Comparison of ENCODE assay signal across 10 cellular contexts in genomic region chr12:121663610-121663929, GRCh38. TPM values are rescaled to one million over a fixed set of nuclear protein-coding genes. Genes with fewer than 3 reads are reported as not detected.
DNase-seq lines count a peak whose midpoint lies in the region; ATAC-seq and TF ChIP-seq lines count a peak whose summit lies in the region.
"Had no signal": no experiment of that assay in that cellular context is flagged by ENCODE, and none has a peak within 500 bp of the region (broad histone marks: within the 10 kb centered on the region; RNA-seq: fewer than 3 reads in every experiment).

No MANE protein-coding gene starts in this region.

- no peaks in the 10 kb centered on the region for H3K9me3 ChIP-seq in CD4-positive, alpha-beta T cell (ENCODE audit: control insufficient read depth, low read length)
- no peaks in the 10 kb centered on the region for H3K9me3 ChIP-seq in HCT116 (ENCODE audit: control insufficient read depth in 1 of 2, insufficient read depth in 1 of 2, low read depth in 1 of 2, low read length in 2 of 2)
- H3K9me3 ChIP-seq in mononuclear cell (ENCODE audit: low read depth, low read length), result no peaks in the 10 kb centered on the region
- H3K9me3 ChIP-seq: body of pancreas had no signal

- no peak for ATAC-seq in CD4-positive, alpha-beta T cell (ENCODE audit: poor library complexity)
- ATAC-seq in HCT116 (no peak), GM21528 (IDR thresholded peaks at IDR 0.05; ENCODE audit: low FRiP score, unreplicated experiment) (no peak)

- no peaks in the 10 kb centered on the region for H3K27me3 ChIP-seq in CD4-positive, alpha-beta T cell (ENCODE audit: control insufficient read depth, insufficient read depth, low read length)
- H3K27me3 ChIP-seq in HCT116 (ENCODE audit: insufficient read depth, low read length) (no peaks in the 10 kb centered on the region), mononuclear cell (ENCODE audit: insufficient read depth, low read length) (no peaks in the 10 kb centered on the region)
- H3K27me3 ChIP-seq: body of pancreas had no signal

- H3K27me3 Mint-ChIP-seq in CD4-positive, alpha-beta T cell, result no peaks in the 10 kb centered on the region
- no peaks in the 10 kb centered on the region for H3K27me3 Mint-ChIP-seq in activated CD4-positive, alpha-beta memory T cell treated with anti-CD3 and anti-CD28 coated beads, Interleukin-2, amount 10 ng/mL, durations not matched to agents 7 days and 5 days

- no peaks in the 10 kb centered on the region for H3K36me3 ChIP-seq in HCT116 (ENCODE audit: control insufficient read depth in 1 of 2, insufficient read depth in 2 of 2, low read length in 2 of 2)

- no peaks in the 10 kb centered on the region for H3K9me3 Mint-ChIP-seq in CD4-positive, alpha-beta T cell
- no peaks in the 10 kb centered on the region for H3K9me3 Mint-ChIP-seq in activated CD4-positive, alpha-beta memory T cell treated with anti-CD3 and anti-CD28 coated beads, Interleukin-2, amount 10 ng/mL, durations not matched to agents 7 days and 5 days

- POLR2A ChIA-PET in CD4-positive, alpha-beta T cell (lab: Charles Lee), result no interaction called here
- POLR2A ChIA-PET in HCT116 (lab: Charles Lee), result interaction anchor here (1.0 to 1.5 kb wide), 3 partner anchors 9 to 111 kb away, joined by 3 to 6 read pairs (median 6); no protein-coding TSS in a partner anchor
- POLR2A ChIA-PET in activated CD4-positive, alpha-beta memory T cell treated with anti-CD3 and anti-CD28 coated beads, Interleukin-2, amount 10 ng/mL, durations not matched to agents 7 days and 5 days (lab: Charles Lee), result interaction anchor here (1.0 to 1.5 kb wide), 4 partner anchors 33 to 126 kb away, joined by 3 to 7 read pairs (median 3); no protein-coding TSS in a partner anchor

- H3K4me1 ChIP-seq in HCT116 (ENCODE audit: control insufficient read depth in 1 of 2, insufficient read depth in 2 of 2, low read length in 2 of 2) (peaks cover 3 to 18% of the 10 kb centered on the region in 2 experiments; a peak in 3 of 4 replicates), mononuclear cell (ENCODE audit: insufficient read depth, low read length) (peaks cover 89% of the 10 kb centered on the region)
- H3K4me1 ChIP-seq: body of pancreas had no signal

- TF ChIP-seq CTCF in CD4-positive, alpha-beta T cell (IDR thresholded peaks at IDR 0.05), result no peak
- no peak for TF ChIP-seq CTCF in HCT116 (IDR thresholded peaks at IDR 0.05 in 2 of 3, conservative IDR thresholded peaks at IDR 0.05 in 1 of 3; ENCODE audit: borderline replicate concordance in 1 of 3, insufficient read depth in 1 of 3, low read depth in 2 of 3, low read length in 2 of 3)

- H3K4me1 Mint-ChIP-seq in CD4-positive, alpha-beta T cell (ENCODE audit: low read depth), result peaks cover 80% of the 10 kb centered on the region
- peaks cover 82% of the 10 kb centered on the region for H3K4me1 Mint-ChIP-seq in activated CD4-positive, alpha-beta memory T cell treated with anti-CD3 and anti-CD28 coated beads, Interleukin-2, amount 10 ng/mL, durations not matched to agents 7 days and 5 days

- H3K27ac Mint-ChIP-seq in CD4-positive, alpha-beta T cell, result peak overlapping the region; percentile 94
- H3K27ac Mint-ChIP-seq in activated CD4-positive, alpha-beta memory T cell treated with anti-CD3 and anti-CD28 coated beads, Interleukin-2, amount 10 ng/mL, durations not matched to agents 7 days and 5 days, result peak overlapping the region; percentile 86

- no peaks in the 10 kb centered on the region for H4K20me1 ChIP-seq in HCT116 (ENCODE audit: insufficient read depth)

- peaks cover 11% of the 10 kb centered on the region for H3K36me3 Mint-ChIP-seq in CD4-positive, alpha-beta T cell (ENCODE audit: low read depth)
- peaks cover 18% of the 10 kb centered on the region for H3K36me3 Mint-ChIP-seq in activated CD4-positive, alpha-beta memory T cell treated with anti-CD3 and anti-CD28 coated beads, Interleukin-2, amount 10 ng/mL, durations not matched to agents 7 days and 5 days (ENCODE audit: low read depth)

- intact Hi-C loops in CD4-positive, alpha-beta T cell (cut with DNase I, micrococcal nuclease), result no loop called here
- intact Hi-C loops in HCT116 (cut with micrococcal nuclease), result loop anchor here (5.0 kb wide), 1 partner anchor 36 kb away; the partner anchor contains the start of gene ORAI1

- no peak for TF ChIP-seq RAD21 in HCT116 (IDR thresholded peaks at IDR 0.05; ENCODE audit: low read depth)

- H3K4me3 Mint-ChIP-seq in CD4-positive, alpha-beta T cell, result peak overlapping the region; percentile 42
- H3K4me3 Mint-ChIP-seq in activated CD4-positive, alpha-beta memory T cell treated with anti-CD3 and anti-CD28 coated beads, Interleukin-2, amount 10 ng/mL, durations not matched to agents 7 days and 5 days, result peak overlapping the region; percentile 89

- no peaks in the 10 kb centered on the region for H3K79me2 ChIP-seq in HCT116 (ENCODE audit: insufficient read depth, low read length)

- CTCF ChIA-PET in CD4-positive, alpha-beta T cell (lab: Charles Lee), result interaction anchor here (3.2 kb wide), 1 partner anchor 8 kb away, joined by 12 read pairs; no protein-coding TSS in a partner anchor
- CTCF ChIA-PET in HCT116 (lab: Charles Lee), result interaction anchor here (1.0 to 1.1 kb wide), 2 partner anchors 37 to 111 kb away, joined by 3 to 5 read pairs; partner anchors contain the start of gene ORAI1
- CTCF ChIA-PET in activated CD4-positive, alpha-beta memory T cell treated with anti-CD3 and anti-CD28 coated beads, Interleukin-2, amount 10 ng/mL, durations not matched to agents 7 days and 5 days (lab: Charles Lee), result interaction anchor here (1.1 kb wide), 1 partner anchor 131 kb away, joined by 3 read pairs; no protein-coding TSS in a partner anchor

- H3K4me3 ChIP-seq in HCT116 (replicated peaks in 1 of 2; ENCODE audit: low read depth in 1 of 2, low read length in 2 of 2) (0 out of 4 replicates have a peak overlapping the region, but pooled peaks of 1 of the 2 experiments have one; percentile 67), mononuclear cell (ENCODE audit: low read length) (peak overlapping the region; percentile 69)
- H3K4me3 ChIP-seq: body of pancreas had no signal

- RAD21 ChIA-PET in HCT116 (lab: Charles Lee; ENCODE audit: low non-redundant PET in 1 of 2, low total read pairs in 2 of 2, uncharacterized antibody in 2 of 2, unreplicated experiment in 2 of 2), result no interaction called here

- no peak overlapping the region for H2AFZ ChIP-seq in HCT116 (ENCODE audit: low read depth, low read length, poor library complexity, severe bottlenecking)

- no peaks in the 10 kb centered on the region for H3K9me2 ChIP-seq in HCT116 (ENCODE audit: insufficient read depth)

- no TSS peak for BruUV-seq in HCT116 (replicated peaks; lab: Mats Ljungman, UMichigan)

- no peak for DNase-seq in CD4-positive, alpha-beta T cell
- DNase-seq in HCT116 (ENCODE audit: low read depth, low spot score) (no peak), HuH-7 (ENCODE audit: low spot score) (no peak)
- no peak for DNase-seq in activated CD4-positive, alpha-beta memory T cell treated with anti-CD3 and anti-CD28 coated beads, Interleukin-2, amount 10 ng/mL, durations not matched to agents 7 days and 5 days
- no peak for DNase-seq in stimulated activated CD8-positive, alpha-beta memory T cell treated with anti-CD3 and anti-CD28 coated beads, Interleukin-4, amount 100 ng/mL, for 48 hours
- DNase-seq: NCI-H1417, retina had no signal

- H3K9ac ChIP-seq in HCT116 (ENCODE audit: low read length), result no peak overlapping the region

- no peak overlapping the region for H3K27ac ChIP-seq in CD4-positive, alpha-beta T cell (ENCODE audit: low read depth, low read length)
- peak overlapping the region; percentile 21; the same call in 1 of the 2 replicates for H3K27ac ChIP-seq in HCT116 (ENCODE audit: low read depth, low read length)

- no peak for TF ChIP-seq POLR2A in HCT116 (IDR thresholded peaks at IDR 0.05; ENCODE audit: borderline replicate concordance, extremely low read depth, insufficient read depth, insufficient read length)

- peak overlapping the region; percentile 78 for H3K4me2 ChIP-seq in HCT116 (ENCODE audit: low read length)

TF ChIP-seq in HCT116, 20 proteins besides CTCF, POLR2A, EP300 and RAD21:
- TF ChIP-seq CBX3 (IDR thresholded peaks at IDR 0.05; ENCODE audit: low read depth) (no peak), SRF (IDR thresholded peaks at IDR 0.05; ENCODE audit: low read depth) (no peak), TCF7L2 (IDR thresholded peaks at IDR 0.05; ENCODE audit: borderline replicate concordance, extremely low read depth, insufficient read depth, insufficient read length) (no peak), YY1 (IDR thresholded peaks at IDR 0.05; ENCODE audit: extremely low read depth, insufficient replicate concordance, low read depth, low read length) (no peak), EZH2 (IDR thresholded peaks at IDR 0.05) (no peak), ZNF274 (IDR thresholded peaks at IDR 0.05; ENCODE audit: low read depth, low read length) (no peak), POLR2AphosphoS5 (IDR thresholded peaks at IDR 0.05; ENCODE audit: low read depth, low read length) (no peak), EZH2phosphoT487 (IDR thresholded peaks at IDR 0.05; ENCODE audit: borderline replicate concordance) (no peak), ELF1 (IDR thresholded peaks at IDR 0.05; ENCODE audit: borderline replicate concordance, low read depth) (no peak), FOSL1 (IDR thresholded peaks at IDR 0.05; ENCODE audit: low read depth) (no peak)
- TF ChIP-seq, protein P1, sequence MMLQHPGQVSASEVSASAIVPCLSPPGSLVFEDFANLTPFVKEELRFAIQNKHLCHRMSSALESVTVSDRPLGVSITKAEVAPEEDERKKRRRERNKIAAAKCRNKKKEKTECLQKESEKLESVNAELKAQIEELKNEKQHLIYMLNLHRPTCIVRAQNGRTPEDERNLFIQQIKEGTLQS (IDR thresholded peaks at IDR 0.05), result no peak

RNA-seq across cellular contexts. Expression of gene MORN3, which starts 5.9 kb away (rescaled TPM):
- total RNA-seq in CD4-positive, alpha-beta T cell, result 10 to 100 TPM in 1 of 2 experiments, 1 to 10 TPM in 1; 9.8 to 11.9 TPM
- total RNA-seq in HCT116 (2021; ENCODE audit: unreplicated experiment), result 0.34 TPM
- 0.49 and 0.70 TPM in 2 replicates for polyA plus RNA-seq in HCT116 (2012)
- 1 to 10 TPM; 3.6 to 4.2 TPM for total RNA-seq in activated CD4-positive, alpha-beta memory T cell treated with anti-CD3 and anti-CD28 coated beads, Interleukin-2, amount 10 ng/mL, durations not matched to agents 7 days and 5 days
- 3.6 TPM for total RNA-seq in mononuclear cell
- total RNA-seq: body of pancreas had no signal

RNA-seq across cellular contexts. Expression of gene ORAI1, which starts 37.2 kb away (rescaled TPM):
- total RNA-seq in CD4-positive, alpha-beta T cell, result 10 to 100 TPM; 39.7 to 42.3 TPM
- total RNA-seq in HCT116 (2021; ENCODE audit: unreplicated experiment) (20.2 TPM), mononuclear cell (31.3 TPM)
- polyA plus RNA-seq in HCT116 (2012), result 23.7 and 26.7 TPM in 2 replicates
- total RNA-seq in activated CD4-positive, alpha-beta memory T cell treated with anti-CD3 and anti-CD28 coated beads, Interleukin-2, amount 10 ng/mL, durations not matched to agents 7 days and 5 days, result 10 to 100 TPM; 69.0 to 70.3 TPM

RNA-seq across cellular contexts. Expression of gene TMEM120B, which starts 49.0 kb away (rescaled TPM):
- 1 to 10 TPM; 7.3 to 7.7 TPM for total RNA-seq in CD4-positive, alpha-beta T cell
- total RNA-seq in HCT116 (2021; ENCODE audit: unreplicated experiment) (20.5 TPM), mononuclear cell (2.1 TPM)
- polyA plus RNA-seq in HCT116 (2012), result 12.0 and 12.5 TPM in 2 replicates
- total RNA-seq in activated CD4-positive, alpha-beta memory T cell treated with anti-CD3 and anti-CD28 coated beads, Interleukin-2, amount 10 ng/mL, durations not matched to agents 7 days and 5 days, result 1 to 10 TPM; 5.1 to 5.8 TPM
